Comparison of ENCODE assay signal across 1 cellular context in the genomic region with DNA sequence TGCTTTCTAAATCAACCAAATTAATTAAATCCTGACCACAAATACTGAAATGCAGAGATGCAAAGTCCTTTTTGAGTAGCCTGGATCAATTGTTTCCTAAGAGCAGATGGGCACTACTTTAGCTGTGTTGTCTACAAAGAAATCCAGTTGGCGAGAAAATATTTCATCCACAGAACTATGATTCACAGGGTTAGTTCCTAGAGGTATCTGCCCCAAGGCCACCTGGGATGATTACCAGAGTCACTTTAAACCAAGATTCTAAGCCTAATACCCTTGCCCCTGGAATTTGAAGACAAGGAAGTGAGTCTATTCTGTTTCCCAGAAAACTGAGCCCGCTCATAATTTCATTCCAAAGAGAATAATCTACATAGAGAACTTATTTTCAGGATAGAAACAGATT.
TF ChIP-seq lines count a peak whose summit lies in the region.

No MANE protein-coding gene starts in this region.

TF ChIP-seq in HCT116, 20 proteins besides CTCF, POLR2A, EP300 and RAD21 (continued from another document):
- TF ChIP-seq ZBTB33 (IDR thresholded peaks at IDR 0.05; ENCODE audit: extremely low read depth, insufficient replicate concordance, low read length) = no peak
- no peak for TF ChIP-seq EZH2 (IDR thresholded peaks at IDR 0.05)
- no peak for TF ChIP-seq SRF (IDR thresholded peaks at IDR 0.05; ENCODE audit: low read depth)
- no peak for TF ChIP-seq ZNF274 (IDR thresholded peaks at IDR 0.05; ENCODE audit: low read depth, low read length)
- no peak for TF ChIP-seq MAX (IDR thresholded peaks at IDR 0.05)
